In genomic region chr2:161100216-161100615, GRCh38 we compare ENCODE assay signal across 16 cellular contexts.
DNase-seq lines count a peak whose midpoint lies in the region; TF ChIP-seq lines count a peak whose summit lies in the region.
"Had no signal": no experiment of that assay in that cellular context is flagged by ENCODE, and none has a peak within 500 bp of the region (broad histone marks: within the 10 kb centered on the region; RNA-seq: fewer than 3 reads in every experiment).

No MANE protein-coding gene starts in this region.

- H4K20me1 ChIP-seq in DOHH2 (ENCODE audit: control insufficient read depth, insufficient read depth, low read depth, low read length), result no peaks in the 10 kb centered on the region
- H4K20me1 ChIP-seq in Karpas-422 (ENCODE audit: insufficient read depth, low read depth, low read length), result no peaks in the 10 kb centered on the region
- H4K20me1 ChIP-seq: BLaER1 had no signal

- no peak overlapping the region; the same call in 1 of the 2 replicates for H3K9ac ChIP-seq in Karpas-422 (ENCODE audit: low read length)
- H3K9ac ChIP-seq in adipocyte (ENCODE audit: low read length), result no peak overlapping the region
- H3K9ac ChIP-seq: BLaER1, GM23248 had no signal

- TF ChIP-seq CTCF in DOHH2 (IDR thresholded peaks at IDR 0.05; ENCODE audit: low read depth, low read length, poor library complexity, severe bottlenecking), result no peak
- no peak for TF ChIP-seq CTCF in fibroblast of villous mesenchyme (IDR thresholded peaks at IDR 0.05; ENCODE audit: insufficient read depth, low read depth, low read length)

- DNase-seq in Karpas-422 (no peak), adipocyte (ENCODE audit: low read depth) (peak; percentile 56), fibroblast of villous mesenchyme (ENCODE audit: low read depth) (peak; percentile 41), superior temporal gyrus (ENCODE audit: extremely low spot score) (no peak), A172 (ENCODE audit: low spot score) (no peak), activated T-cell treated with anti-CD3 and anti-CD28 coated beads for 4 hours (no peak)
- DNase-seq in activated T-cell treated with anti-CD3 and anti-CD28 coated beads, Interleukin-2, amount 50 U/mL, for 1 hour, result no peak
- DNase-seq: AML-193; Caco-2; CD8-positive, alpha-beta memory T cell; DMS53; EL; GM23248; H7 had no signal

- H3K79me2 ChIP-seq in DOHH2 (ENCODE audit: control insufficient read depth, low read length) (peaks cover 81% of the 10 kb centered on the region), Karpas-422 (ENCODE audit: low read length) (0 out of 2 replicates have a peak, but pooled peaks cover 2% of the 10 kb centered on the region)

- H3K9me3 ChIP-seq in DOHH2 (ENCODE audit: control insufficient read depth, insufficient read depth, low read length) (peaks cover 11% of the 10 kb centered on the region; the same call in 1 of the 2 replicates), Karpas-422 (ENCODE audit: low read length) (peaks cover 5% of the 10 kb centered on the region; the same call in 1 of the 2 replicates), adipocyte (ENCODE audit: control insufficient read depth, low read length) (no peaks in the 10 kb centered on the region)
- H3K9me3 ChIP-seq: BLaER1, Caco-2 had no signal

- H3K4me3 ChIP-seq in DOHH2 (ENCODE audit: low read length) (peak overlapping the region; percentile 61), Karpas-422 (ENCODE audit: low read length) (no peak overlapping the region), adipocyte (ENCODE audit: low read length) (no peak overlapping the region), fibroblast of villous mesenchyme (ENCODE audit: low read depth, low read length) (no peak overlapping the region)
- H3K4me3 ChIP-seq: BLaER1, GM23248 had no signal

- H3K36me3 ChIP-seq in DOHH2 (ENCODE audit: control insufficient read depth, low read length) (peaks cover 43% of the 10 kb centered on the region), Karpas-422 (ENCODE audit: insufficient read depth, low read length) (no peaks in the 10 kb centered on the region), adipocyte (ENCODE audit: control insufficient read depth, insufficient read depth, low read length, severe bottlenecking) (no peaks in the 10 kb centered on the region)
- H3K36me3 ChIP-seq: BLaER1 had no signal

- H3K27me3 ChIP-seq in DOHH2 (ENCODE audit: control insufficient read depth, low read length) (no peaks in the 10 kb centered on the region), Karpas-422 (ENCODE audit: low read length) (no peaks in the 10 kb centered on the region), adipocyte (replicated peaks; ENCODE audit: control insufficient read depth, insufficient read depth, low read length) (no peaks in the 10 kb centered on the region)
- H3K27me3 ChIP-seq: BLaER1 had no signal

- H3K9me2 ChIP-seq in DOHH2 (replicated peaks; ENCODE audit: control insufficient read depth, low read length) (no peaks in the 10 kb centered on the region), Karpas-422 (replicated peaks; ENCODE audit: insufficient read depth, low read length) (no peaks in the 10 kb centered on the region)

- peak overlapping the region; percentile 55; the same call in 1 of the 2 replicates for H2AFZ ChIP-seq in Karpas-422 (ENCODE audit: low read length)
- H2AFZ ChIP-seq: GM23248 had no signal

- H3K4me2 ChIP-seq in DOHH2 (ENCODE audit: low read length), result peak overlapping the region; percentile 95
- peak overlapping the region; percentile 70 for H3K4me2 ChIP-seq in Karpas-422 (ENCODE audit: low read depth, low read length, poor library complexity, severe bottlenecking)
- H3K4me2 ChIP-seq: BLaER1 had no signal

- peaks cover 98% of the 10 kb centered on the region for H3K4me1 ChIP-seq in DOHH2 (ENCODE audit: control insufficient read depth, low read length)
- H3K4me1 ChIP-seq in Karpas-422 (ENCODE audit: low read length), result peaks cover 82% of the 10 kb centered on the region
- H3K4me1 ChIP-seq in adipocyte (ENCODE audit: control insufficient read depth, insufficient read depth, low read length), result peaks cover 42% of the 10 kb centered on the region
- H3K4me1 ChIP-seq: BLaER1 had no signal

- H3F3A ChIP-seq in DOHH2 (ENCODE audit: control insufficient read depth, insufficient read depth), result peaks cover 72% of the 10 kb centered on the region

- H3K27ac ChIP-seq in DOHH2 (ENCODE audit: low read depth, low read length) (peak overlapping the region; percentile 100), Karpas-422 (ENCODE audit: low read length) (peak overlapping the region; percentile 100)
- H3K27ac ChIP-seq: BLaER1, GM23248 had no signal

Comparison
In these comparisons a context has a peak if more than half of its experiments do, and no peak if none do; other contexts are left out.
1. DNase-seq: peak in adipocyte (single experiment) and fibroblast of villous mesenchyme (single experiment); none in Karpas-422 (single experiment), superior temporal gyrus (single experiment), A172 (single experiment), activated T-cell treated with anti-CD3 and anti-CD28 coated beads, Interleukin-2, amount 50 U/mL, for 1 hour (single experiment) and activated T-cell treated with anti-CD3 and anti-CD28 coated beads for 4 hours (single experiment).